ENCODE assay signal across 5 cellular contexts in the genomic region with DNA sequence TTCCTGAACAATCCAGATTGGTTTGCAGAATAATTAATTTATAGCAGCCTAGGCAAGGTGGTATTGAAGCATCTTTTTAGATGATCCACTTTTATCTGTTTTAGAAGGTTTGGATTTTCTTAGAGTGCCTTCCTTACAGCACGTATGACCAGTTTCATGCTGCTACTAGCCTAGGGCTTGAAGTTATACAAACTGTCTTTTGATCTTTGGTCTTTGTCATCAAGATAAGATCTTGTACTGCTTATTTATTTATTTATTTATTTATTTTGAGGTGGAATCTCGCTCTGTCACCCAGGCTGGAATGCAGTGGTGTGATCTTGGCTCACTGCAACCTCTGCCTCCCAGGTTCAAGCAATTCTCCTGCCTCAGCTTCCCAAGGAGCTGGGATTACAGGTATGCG.
A peak's percentile ranks its signal among the peaks of the same experiment; 100 is the strongest.
DNase-seq lines count a peak whose midpoint lies in the region; ATAC-seq, FAIRE-seq and TF ChIP-seq lines count a peak whose summit lies in the region.
"Not testable (repeated sequence)": the region's sequence is repeated elsewhere in the genome, so short reads cannot be mapped to it uniquely, and the experiment has no call there.

No MANE protein-coding gene starts in this region.

- in situ Hi-C loops in HepG2 (cut with HindIII; ENCODE audit: extremely low pct_ligation_motif_present, low pct_unique_long_range_greater_than_20kb) = not testable (repeated sequence)

- intact Hi-C loops in esophagus squamous epithelium (cut with DNase I); HepG2 (cut with micrococcal nuclease; ENCODE audit: unreplicated experiment): not testable (repeated sequence)

- peaks cover 9 to 55% (median 16%) of the 10 kb centered on the region in 10 experiments; a peak in 17 of 20 replicates for H3K4me1 ChIP-seq in BLaER1 treated with 17β-estradiol and CSF1 and Interleukin-3, amounts not matched to agents 10 nM and 100 nM
- peaks cover 0 to 35% (median 0%) of the 10 kb centered on the region in 3 donors for H3K4me1 ChIP-seq in esophagus squamous epithelium
- H3K4me1 ChIP-seq in HepG2 (ENCODE audit: insufficient read depth, low read length) = not testable (repeated sequence)

- CTCF ChIA-PET in HepG2 (lab: Yijun Ruan, JAX; ENCODE audit: low intra/inter-chr PET ratio, low total read pairs) = not testable (repeated sequence)

- H3K9me3 ChIP-seq in BLaER1 treated with 17β-estradiol and CSF1 and Interleukin-3, amounts not matched to agents 10 nM and 100 nM (replicated peaks in 1 of 11); WERI-Rb-1 (ENCODE audit: severe bottlenecking); esophagus squamous epithelium; HepG2 (ENCODE audit: low read length): not testable (repeated sequence)

- H4K20me1 ChIP-seq in BLaER1 treated with 17β-estradiol and CSF1 and Interleukin-3, amounts not matched to agents 10 nM and 100 nM; HepG2 (ENCODE audit: insufficient read depth, low read length): not testable (repeated sequence)

- H3K79me2 ChIP-seq in HepG2 (ENCODE audit: insufficient read depth, low read length) = not testable (repeated sequence)

- H3K4me2 ChIP-seq in BLaER1 treated with 17β-estradiol and CSF1 and Interleukin-3, amounts not matched to agents 10 nM and 100 nM = peak overlapping the region in 8 of 11 experiments; percentile 10 to 59 (median 44); a peak in 13 of 22 replicates
- H3K4me2 ChIP-seq in HepG2 (ENCODE audit: low read depth, low read length) = not testable (repeated sequence)

- POLR2A ChIA-PET in HepG2 (lab: Yijun Ruan, JAX) = not testable (repeated sequence)

- not testable (repeated sequence) for H3K27me3 ChIP-seq in BLaER1 treated with 17β-estradiol and CSF1 and Interleukin-3, amounts not matched to agents 10 nM and 100 nM; WERI-Rb-1 (ENCODE audit: insufficient read depth, low read depth, severe bottlenecking); esophagus squamous epithelium; HepG2 (ENCODE audit: control insufficient read depth in 1 of 2, insufficient read depth in 2 of 2, low read length in 2 of 2)

- 65 to 74% methylated on average over 3 of the region's 3 CpGs for WGBS in esophagus squamous epithelium, 2 donors
- WGBS in HepG2 (ENCODE audit: low lambda C conversion rate) = 24% methylated on average over 3 of the region's 3 CpGs

- H3K9ac ChIP-seq in BLaER1 treated with 17β-estradiol and CSF1 and Interleukin-3, amounts not matched to agents 10 nM and 100 nM; HepG2 (ENCODE audit: insufficient read depth, low read depth, low read length): not testable (repeated sequence)

- H3K4me3 ChIP-seq in BLaER1 treated with 17β-estradiol and CSF1 and Interleukin-3, amounts not matched to agents 10 nM and 100 nM; WERI-Rb-1 (ENCODE audit: low read depth, low read length); esophagus squamous epithelium; HepG2 (replicated peaks in 1 of 3; ENCODE audit: insufficient read depth in 1 of 3, low read depth in 2 of 3, low read length in 3 of 3): not testable (repeated sequence)

- not testable (repeated sequence) for FAIRE-seq in HepG2 (lab: Jason Lieb, UNC)

- not testable (repeated sequence) for H3K27ac ChIP-seq in BLaER1 treated with 17β-estradiol and CSF1 and Interleukin-3, amounts not matched to agents 10 nM and 100 nM; HepG2 (ENCODE audit: extremely low read length, insufficient read depth, low read length)
- peak overlapping the region; percentile 72 for H3K27ac ChIP-seq in WERI-Rb-1
- peak overlapping the region in 3 of 4 donors; percentile 33 to 83 (median 74) for H3K27ac ChIP-seq in esophagus squamous epithelium

- not testable (repeated sequence) for BruUV-seq in HepG2 (replicated peaks; lab: Mats Ljungman, UMichigan)

- not testable (repeated sequence) for TF ChIP-seq RAD21 in HepG2 (CRISPR knock-in tag; IDR thresholded peaks at IDR 0.05)

- not testable (repeated sequence) for TF ChIP-seq CTCF in WERI-Rb-1 (IDR thresholded peaks at IDR 0.05; ENCODE audit: low read depth, low read length); esophagus squamous epithelium (IDR thresholded peaks at IDR 0.05); HepG2 (CRISPR knock-in tag; IDR thresholded peaks at IDR 0.05)

- not testable (repeated sequence) for H3K36me3 ChIP-seq in BLaER1 treated with 17β-estradiol and CSF1 and Interleukin-3, amounts not matched to agents 10 nM and 100 nM; WERI-Rb-1; esophagus squamous epithelium; HepG2 (replicated peaks in 1 of 2; ENCODE audit: control insufficient read depth in 1 of 2, insufficient read depth in 2 of 2, low read length in 2 of 2)

- DNase-seq in RPMI7951 (ENCODE audit: low read depth) = peak; percentile 35
- not testable (repeated sequence) for DNase-seq in WERI-Rb-1; esophagus squamous epithelium (lab: John Stamatoyannopoulos, UW); HepG2 (ENCODE audit: low spot score)

- not testable (repeated sequence) for H2AFZ ChIP-seq in HepG2 (ENCODE audit: low read length)

- not testable (repeated sequence) for ATAC-seq in HepG2

- not testable (repeated sequence) for TF ChIP-seq POLR2A in esophagus squamous epithelium (IDR thresholded peaks at IDR 0.05); HepG2 (IDR thresholded peaks at IDR 0.05; ENCODE audit: insufficient read depth in 1 of 2, low read depth in 2 of 2, low read length in 2 of 2)

- not testable (repeated sequence) for TF ChIP-seq EP300 in HepG2 (IDR thresholded peaks at IDR 0.05; ENCODE audit: low read depth in 2 of 2, low read length in 2 of 2); HepG2 (CRISPR knock-in tag; IDR thresholded peaks at IDR 0.05; ENCODE audit: borderline replicate concordance)

TF ChIP-seq in HepG2, 621 proteins besides CTCF, POLR2A, EP300 and RAD21:
- TF ChIP-seq FOXP1 (IDR thresholded peaks at IDR 0.05) = not testable (repeated sequence)
- TF ChIP-seq FOXP1 (CRISPR knock-in tag; IDR thresholded peaks at IDR 0.05) (peak; percentile 73), ZNF441 (CRISPR knock-in tag; IDR thresholded peaks at IDR 0.05; ENCODE audit: borderline replicate concordance) (peak; percentile 59; the same call in 1 of the 2 replicates)
- TF ChIP-seq, protein P1, sequence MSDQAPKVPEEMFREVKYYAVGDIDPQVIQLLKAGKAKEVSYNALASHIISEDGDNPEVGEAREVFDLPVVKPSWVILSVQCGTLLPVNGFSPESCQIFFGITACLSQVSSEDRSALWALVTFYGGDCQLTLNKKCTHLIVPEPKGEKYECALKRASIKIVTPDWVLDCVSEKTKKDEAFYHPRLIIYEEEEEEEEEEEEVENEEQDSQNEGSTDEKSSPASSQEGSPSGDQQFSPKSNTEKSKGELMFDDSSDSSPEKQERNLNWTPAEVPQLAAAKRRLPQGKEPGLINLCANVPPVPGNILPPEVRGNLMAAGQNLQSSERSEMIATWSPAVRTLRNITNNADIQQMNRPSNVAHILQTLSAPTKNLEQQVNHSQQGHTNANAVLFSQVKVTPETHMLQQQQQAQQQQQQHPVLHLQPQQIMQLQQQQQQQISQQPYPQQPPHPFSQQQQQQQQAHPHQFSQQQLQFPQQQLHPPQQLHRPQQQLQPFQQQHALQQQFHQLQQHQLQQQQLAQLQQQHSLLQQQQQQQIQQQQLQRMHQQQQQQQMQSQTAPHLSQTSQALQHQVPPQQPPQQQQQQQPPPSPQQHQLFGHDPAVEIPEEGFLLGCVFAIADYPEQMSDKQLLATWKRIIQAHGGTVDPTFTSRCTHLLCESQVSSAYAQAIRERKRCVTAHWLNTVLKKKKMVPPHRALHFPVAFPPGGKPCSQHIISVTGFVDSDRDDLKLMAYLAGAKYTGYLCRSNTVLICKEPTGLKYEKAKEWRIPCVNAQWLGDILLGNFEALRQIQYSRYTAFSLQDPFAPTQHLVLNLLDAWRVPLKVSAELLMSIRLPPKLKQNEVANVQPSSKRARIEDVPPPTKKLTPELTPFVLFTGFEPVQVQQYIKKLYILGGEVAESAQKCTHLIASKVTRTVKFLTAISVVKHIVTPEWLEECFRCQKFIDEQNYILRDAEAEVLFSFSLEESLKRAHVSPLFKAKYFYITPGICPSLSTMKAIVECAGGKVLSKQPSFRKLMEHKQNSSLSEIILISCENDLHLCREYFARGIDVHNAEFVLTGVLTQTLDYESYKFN (CRISPR knock-in tag; conservative IDR thresholded peaks at IDR 0.05) = 0 out of 2 replicates have a peak, but pooled peaks have one; percentile 18
